ENCODE assay signal across 16 cellular contexts in genomic region chr7:106848851-106849442, GRCh38. TPM values are rescaled to one million over a fixed set of nuclear protein-coding genes. Genes with fewer than 3 reads are reported as not detected.
A peak's percentile ranks its signal among the peaks of the same experiment; 100 is the strongest.
DNase-seq lines count a peak whose midpoint lies in the region; ATAC-seq, FAIRE-seq and TF ChIP-seq lines count a peak whose summit lies in the region.
"Had no signal": no experiment of that assay in that cellular context is flagged by ENCODE, and none has a peak within 500 bp of the region (broad histone marks: within the 10 kb centered on the region; RNA-seq: fewer than 3 reads in every experiment).

No MANE protein-coding gene starts in this region.

- H3K27me3 ChIP-seq in CD8-positive, alpha-beta memory T cell (ENCODE audit: insufficient read depth, low read length, poor library complexity, severe bottlenecking), result no peaks in the 10 kb centered on the region
- peaks cover 1 to 8% of the 10 kb centered on the region in 2 experiments; a peak in 2 of 5 replicates for H3K27me3 ChIP-seq in HepG2 (ENCODE audit: control insufficient read depth in 1 of 2, insufficient read depth in 2 of 2, low read length in 2 of 2)
- H3K27me3 ChIP-seq: cardiac muscle cell, upper lobe of left lung had no signal

- no TSS peak for BruUV-seq in HepG2 (replicated peaks; lab: Mats Ljungman, UMichigan)

- H3K27me3 Mint-ChIP-seq in CD8-positive, alpha-beta memory T cell, result peaks cover 4% of the 10 kb centered on the region in 2 donors

- DNase-seq in ACHN, result peak; percentile 99
- peak; percentile 77 for DNase-seq in HCEC 1CT
- peak; percentile 61 for DNase-seq in amniotic epithelial cell (ENCODE audit: low read depth)
- peak; percentile 61 for DNase-seq in hepatic stellate cell (ENCODE audit: low spot score)
- DNase-seq in CD8-positive, alpha-beta memory T cell, result no peak
- no peak for DNase-seq in HepG2 (ENCODE audit: low spot score)
- DNase-seq in DMS153 treated with DMSO at 0.1 percent for 48 hours (lab: John Stamatoyannopoulos, UW; ENCODE audit: unreplicated experiment), result no peak
- no peak for DNase-seq in NCI-H2081 (lab: John Stamatoyannopoulos, UW)
- DNase-seq: activated CD4-positive, alpha-beta T cell treated with anti-CD3 and anti-CD28 coated beads for 4 hours; activated T-cell treated with anti-CD3 and anti-CD28 coated beads, Interleukin-2, amount 50 U/mL, for 4 hours; AML-193; Karpas-422; stimulated activated CD8-positive, alpha-beta memory T cell treated with anti-CD3 and anti-CD28 coated beads, Interleukin-4, amount 100 ng/mL, for 48 hours; upper lobe of left lung had no signal

- no peak overlapping the region for H3K4me3 Mint-ChIP-seq in CD8-positive, alpha-beta memory T cell
- H3K4me3 Mint-ChIP-seq: activated T-cell treated with anti-CD3 and anti-CD28 coated beads, Interleukin-2, amount 50 U/mL, for 4 hours; mesothelial cell of epicardium had no signal

- FAIRE-seq in HepG2 (lab: Jason Lieb, UNC), result no peak

- WGBS in HepG2 (ENCODE audit: low lambda C conversion rate), result 0% methylated on average over 1 of the region's 1 CpG

- no peak for TF ChIP-seq EP300 in HepG2 (IDR thresholded peaks at IDR 0.05; ENCODE audit: low read depth in 2 of 2, low read length in 2 of 2)
- no peak for TF ChIP-seq EP300 in HepG2 (CRISPR knock-in tag; IDR thresholded peaks at IDR 0.05; ENCODE audit: borderline replicate concordance)

- intact Hi-C loops in HepG2 (cut with micrococcal nuclease; ENCODE audit: unreplicated experiment), result no loop called here

- TF ChIP-seq RAD21 in HepG2 (CRISPR knock-in tag; IDR thresholded peaks at IDR 0.05), result no peak

- POLR2A ChIA-PET in CD8-positive, alpha-beta memory T cell (lab: Charles Lee), result no interaction called here
- POLR2A ChIA-PET in HepG2 (lab: Yijun Ruan, JAX), result no interaction called here

- H3K4me1 Mint-ChIP-seq in CD8-positive, alpha-beta memory T cell, result no peaks in the 10 kb centered on the region

- no peak for TF ChIP-seq POLR2A in HepG2 (IDR thresholded peaks at IDR 0.05; ENCODE audit: insufficient read depth in 1 of 2, low read depth in 2 of 2, low read length in 2 of 2)

- H3K9me3 ChIP-seq in CD8-positive, alpha-beta memory T cell (ENCODE audit: low read length), result no peaks in the 10 kb centered on the region
- no peaks in the 10 kb centered on the region for H3K9me3 ChIP-seq in HepG2 (ENCODE audit: low read length)
- H3K9me3 ChIP-seq: upper lobe of left lung had no signal

- no peak overlapping the region for H3K27ac ChIP-seq in CD8-positive, alpha-beta memory T cell (ENCODE audit: low read depth, low read length)
- H3K27ac ChIP-seq in HepG2 (ENCODE audit: extremely low read length, insufficient read depth, low read length), result no peak overlapping the region
- H3K27ac ChIP-seq: cardiac muscle cell, upper lobe of left lung had no signal

- H3K9ac ChIP-seq in HepG2 (ENCODE audit: insufficient read depth, low read depth, low read length), result no peak overlapping the region

- peaks cover 0 to 12% (median 3%) of the 10 kb centered on the region in 3 donors for H3K36me3 Mint-ChIP-seq in CD8-positive, alpha-beta memory T cell
- H3K36me3 Mint-ChIP-seq: mesothelial cell of epicardium had no signal

- H3K9me3 Mint-ChIP-seq in CD8-positive, alpha-beta memory T cell, result no peaks in the 10 kb centered on the region
- H3K9me3 Mint-ChIP-seq: activated T-cell treated with anti-CD3 and anti-CD28 coated beads, Interleukin-2, amount 50 U/mL, for 4 hours had no signal

- no peaks in the 10 kb centered on the region for H3K36me3 ChIP-seq in CD8-positive, alpha-beta memory T cell (ENCODE audit: insufficient read depth, low read length)
- no peaks in the 10 kb centered on the region for H3K36me3 ChIP-seq in HepG2 (replicated peaks in 1 of 2; ENCODE audit: control insufficient read depth in 1 of 2, insufficient read depth in 2 of 2, low read length in 2 of 2)
- H3K36me3 ChIP-seq: cardiac muscle cell, upper lobe of left lung had no signal

- no peak for TF ChIP-seq CTCF in HepG2 (CRISPR knock-in tag; IDR thresholded peaks at IDR 0.05)

- in situ Hi-C loops in ACHN (cut with HindIII; ENCODE audit: low pct_ligation_motif_present, low pct_unique_long_range_greater_than_20kb, low sequenced_read_pairs) (no loop called here), HepG2 (cut with HindIII; ENCODE audit: extremely low pct_ligation_motif_present, low pct_unique_long_range_greater_than_20kb) (no loop called here)

- no peak overlapping the region for H3K4me2 ChIP-seq in HepG2 (ENCODE audit: low read depth, low read length)

- no peak overlapping the region for H3K27ac Mint-ChIP-seq in CD8-positive, alpha-beta memory T cell
- H3K27ac Mint-ChIP-seq: mesothelial cell of epicardium had no signal

- no peak overlapping the region for H2AFZ ChIP-seq in HepG2 (ENCODE audit: low read length)

- no peaks in the 10 kb centered on the region for H3K4me1 ChIP-seq in CD8-positive, alpha-beta memory T cell (ENCODE audit: insufficient read depth, low read length)
- H3K4me1 ChIP-seq in HepG2 (ENCODE audit: insufficient read depth, low read length), result no peaks in the 10 kb centered on the region
- H3K4me1 ChIP-seq: upper lobe of left lung had no signal

- no peaks in the 10 kb centered on the region for H3K79me2 ChIP-seq in HepG2 (ENCODE audit: insufficient read depth, low read length)

- ATAC-seq in HepG2, result no peak
- ATAC-seq: activated T-cell treated with anti-CD3 and anti-CD28 coated beads, Interleukin-2, amount 50 U/mL, for 4 hours had no signal

- H3K4me3 ChIP-seq in CD8-positive, alpha-beta memory T cell (ENCODE audit: low read length), result no peak overlapping the region
- no peak overlapping the region for H3K4me3 ChIP-seq in HepG2 (replicated peaks in 1 of 3; ENCODE audit: insufficient read depth in 1 of 3, low read depth in 2 of 3, low read length in 3 of 3)
- H3K4me3 ChIP-seq: cardiac muscle cell, upper lobe of left lung had no signal

- no peaks in the 10 kb centered on the region for H4K20me1 ChIP-seq in HepG2 (ENCODE audit: insufficient read depth, low read length)

- CTCF ChIA-PET in CD8-positive, alpha-beta memory T cell (lab: Charles Lee), result interaction anchor here (1.3 kb wide), 1 partner anchor 56 kb away, joined by 4 read pairs; no protein-coding TSS in a partner anchor
- CTCF ChIA-PET in HepG2 (lab: Yijun Ruan, JAX; ENCODE audit: low intra/inter-chr PET ratio, low total read pairs), result no interaction called here

TF ChIP-seq in HepG2, 621 proteins besides CTCF, POLR2A, EP300 and RAD21 (continues in another document):
- no peak for TF ChIP-seq HHEX (CRISPR knock-in tag; IDR thresholded peaks at IDR 0.05)
- no peak for TF ChIP-seq ZBTB33 (CRISPR knock-in tag; IDR thresholded peaks at IDR 0.05)
- TF ChIP-seq, protein P1, sequence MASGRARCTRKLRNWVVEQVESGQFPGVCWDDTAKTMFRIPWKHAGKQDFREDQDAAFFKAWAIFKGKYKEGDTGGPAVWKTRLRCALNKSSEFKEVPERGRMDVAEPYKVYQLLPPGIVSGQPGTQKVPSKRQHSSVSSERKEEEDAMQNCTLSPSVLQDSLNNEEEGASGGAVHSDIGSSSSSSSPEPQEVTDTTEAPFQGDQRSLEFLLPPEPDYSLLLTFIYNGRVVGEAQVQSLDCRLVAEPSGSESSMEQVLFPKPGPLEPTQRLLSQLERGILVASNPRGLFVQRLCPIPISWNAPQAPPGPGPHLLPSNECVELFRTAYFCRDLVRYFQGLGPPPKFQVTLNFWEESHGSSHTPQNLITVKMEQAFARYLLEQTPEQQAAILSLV (CRISPR knock-in tag; IDR thresholded peaks at IDR 0.05; ENCODE audit: borderline replicate concordance), result no peak

RNA-seq across cellular contexts. Expression of gene PIK3CG, which starts 16.1 kb away (rescaled TPM):
- total RNA-seq in CD8-positive, alpha-beta memory T cell, result 10 to 100 TPM; 25.3 to 26.3 TPM
- polyA plus RNA-seq in CD8-positive, alpha-beta memory T cell, result 31.0 TPM
- not detected in 2 replicates for total RNA-seq in HepG2 (2016; rRNA removed; fragmentation: Illumina TruSeq; extraction: Trizol)
- not detected in 2 replicates for total RNA-seq in HepG2 (2016; cell fraction: cytosol; rRNA removed; fragmentation: Illumina TruSeq; extraction: Trizol; ENCODE audit: low read depth)
- total RNA-seq in HepG2 (2016; cell fraction: insoluble cytoplasmic fraction; rRNA removed; fragmentation: Illumina TruSeq; extraction: Trizol), result not detected in 2 replicates
- not detected in 2 replicates for total RNA-seq in HepG2 (2016; cell fraction: membrane; rRNA removed; fragmentation: Illumina TruSeq; extraction: Trizol)
- not detected in 2 replicates for total RNA-seq in HepG2 (2016; cell fraction: nucleus; rRNA removed; fragmentation: Illumina TruSeq; extraction: Trizol)
- not detected in 2 replicates for polyA plus RNA-seq in HepG2 (2011; rRNA removed)
- polyA plus RNA-seq in HepG2 (2011; cell fraction: cytosol; rRNA removed), result not detected in 2 replicates
- not detected in 2 replicates for polyA plus RNA-seq in HepG2 (2011; cell fraction: nucleus; rRNA removed)
- polyA plus RNA-seq in HepG2 (2012), result not detected in 2 replicates
- not detected in 2 replicates for polyA plus RNA-seq in HepG2 (2016; cell fraction: cytosol; fragmentation: Illumina TruSeq; extraction: Trizol; ENCODE audit: low read depth)
- polyA plus RNA-seq in HepG2 (2016; cell fraction: insoluble cytoplasmic fraction; fragmentation: Illumina TruSeq; extraction: Trizol; ENCODE audit: low read depth), result not detected in 2 replicates
- not detected in 2 replicates for polyA plus RNA-seq in HepG2 (2016; cell fraction: membrane; fragmentation: Illumina TruSeq; extraction: Trizol; ENCODE audit: low read depth)
- polyA plus RNA-seq in HepG2 (2016; cell fraction: nucleus; fragmentation: Illumina TruSeq; extraction: Trizol; ENCODE audit: insufficient read depth, low read depth), result not detected in 2 replicates
- 0.04 and 0.16 TPM in 2 replicates for polyA minus RNA-seq in HepG2 (2011; rRNA and poly(A)+ RNA removed; ENCODE audit: low replicate concordance)
- polyA minus RNA-seq in HepG2 (2011; cell fraction: cytosol; rRNA and poly(A)+ RNA removed), result not detected in 2 replicates
- not detected in 2 replicates for polyA minus RNA-seq in HepG2 (2011; cell fraction: nucleus; rRNA and poly(A)+ RNA removed)
- polyA plus RNA-seq: cardiac muscle cell had no signal

Comparison
In these comparisons a context has a peak if more than half of its experiments do, and no peak if none do; other contexts are left out.
1. DNase-seq: peak in ACHN (single experiment), HCEC 1CT (single experiment), amniotic epithelial cell (single experiment) and hepatic stellate cell (single experiment); none in CD8-positive, alpha-beta memory T cell (0 of 5), HepG2 (single experiment), DMS153 treated with DMSO at 0.1 percent for 48 hours (single experiment) and NCI-H2081 (0 of 2).
2. RNA of gene PIK3CG, which starts 16.1 kb away (total RNA-seq): 25.3 to 26.3 TPM in CD8-positive, alpha-beta memory T cell; not detected in HepG2; every median in the first group is over 10 times any median in the second.